Comparison of ENCODE assay signal across 1 cellular context in genomic region chr7:141751904-141752303, GRCh38.
TF ChIP-seq lines count a peak whose summit lies in the region.

No MANE protein-coding gene starts in this region.

TF ChIP-seq in HepG2, 621 proteins besides CTCF, POLR2A, EP300 and RAD21:
- 0 out of 2 replicates have a peak, but pooled peaks have one; percentile 16 for TF ChIP-seq ZMYM2 (CRISPR knock-in tag; IDR thresholded peaks at IDR 0.05)
